Comparison of ENCODE assay signal across 8 cellular contexts in the genomic region with DNA sequence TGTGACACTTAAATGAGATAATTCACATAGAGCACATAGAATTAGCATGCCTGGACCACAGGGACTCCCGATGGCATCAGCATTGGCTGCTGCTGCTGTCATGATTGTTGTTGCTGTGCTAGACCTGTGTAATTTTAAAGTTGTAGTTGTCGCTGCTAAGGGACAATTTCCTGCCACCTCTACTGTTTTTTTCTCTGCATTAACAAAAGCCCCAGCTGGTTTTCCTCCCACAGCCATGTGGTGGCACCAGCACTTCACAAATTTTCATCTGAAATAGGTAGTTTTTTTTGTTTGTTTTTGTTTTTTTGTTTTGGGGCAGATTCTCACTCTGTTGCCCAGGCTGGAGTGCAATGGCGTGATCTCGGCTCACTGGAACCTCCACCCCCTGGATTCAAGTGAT. TPM values are rescaled to one million over a fixed set of nuclear protein-coding genes. Genes with fewer than 3 reads are reported as not detected.
DNase-seq lines count a peak whose midpoint lies in the region; ATAC-seq and TF ChIP-seq lines count a peak whose summit lies in the region.

No MANE protein-coding gene starts in this region.

- TF ChIP-seq CTCF in epithelial cell of proximal tubule (conservative IDR thresholded peaks at IDR 0.05; ENCODE audit: low read depth, low read length), result peak; percentile 75
- peak; percentile 72 for TF ChIP-seq CTCF in neural progenitor cell (IDR thresholded peaks at IDR 0.05)

- no peak overlapping the region for H3K9ac ChIP-seq in neural progenitor cell

- ATAC-seq in GM21529 (IDR thresholded peaks at IDR 0.05; ENCODE audit: unreplicated experiment) (peak; percentile 68), HG02852 (IDR thresholded peaks at IDR 0.05; ENCODE audit: unreplicated experiment) (no peak)

- DNase-seq in DMS 273 (lab: John Stamatoyannopoulos, UW; ENCODE audit: unreplicated experiment) (peak; percentile 64), DMS 273 treated with DMSO at 0.1 percent for 48 hours (lab: John Stamatoyannopoulos, UW) (no peak), NAMALWA (ENCODE audit: low spot score) (peak; percentile 64), epithelial cell of proximal tubule (ENCODE audit: low read depth) (no peak), neural progenitor cell (ENCODE audit: low spot score) (peak; percentile 69)
- peak; percentile 18 to 41 for DNase-seq in activated CD4-positive, alpha-beta T cell treated with anti-CD3 and anti-CD28 coated beads, Interleukin-2, amount 50 U/mL, for 48 hours

- H3K4me3 ChIP-seq in epithelial cell of proximal tubule (ENCODE audit: low read depth, low read length) (no peak overlapping the region), neural progenitor cell (no peak overlapping the region)

- H3K27ac ChIP-seq in neural progenitor cell, result no peak overlapping the region

- no peak overlapping the region for H3K4me3 Mint-ChIP-seq in neural progenitor cell

- no peaks in the 10 kb centered on the region for H3K36me3 Mint-ChIP-seq in neural progenitor cell

- H3K9me3 Mint-ChIP-seq in neural progenitor cell, result no peaks in the 10 kb centered on the region

- H3K4me1 Mint-ChIP-seq in neural progenitor cell, result no peaks in the 10 kb centered on the region

- no peak overlapping the region for H3K4me2 ChIP-seq in neural progenitor cell

- H3K36me3 ChIP-seq in neural progenitor cell, result no peaks in the 10 kb centered on the region

- H3K9me3 ChIP-seq in neural progenitor cell (ENCODE audit: low read depth), result no peaks in the 10 kb centered on the region

- H3K27ac Mint-ChIP-seq in neural progenitor cell, result no peak overlapping the region

- H3K4me1 ChIP-seq in neural progenitor cell, result no peaks in the 10 kb centered on the region

- no peaks in the 10 kb centered on the region for H4K20me1 ChIP-seq in neural progenitor cell (ENCODE audit: low read depth)

- H3K27me3 Mint-ChIP-seq in neural progenitor cell (ENCODE audit: insufficient read depth, low read depth), result peaks cover 6% of the 10 kb centered on the region

- no peaks in the 10 kb centered on the region for H3K27me3 ChIP-seq in neural progenitor cell

- peaks cover 4% of the 10 kb centered on the region for H3F3A ChIP-seq in neural progenitor cell (ENCODE audit: low read depth)

- H2AFZ ChIP-seq in neural progenitor cell (replicated peaks), result peak overlapping the region; percentile 78

- H3K79me2 ChIP-seq in neural progenitor cell (ENCODE audit: low read depth), result no peaks in the 10 kb centered on the region

RNA-seq across cellular contexts. Expression of a gene that starts 25.4 kb away (rescaled TPM):
- total RNA-seq in epithelial cell of proximal tubule, result 50.5 and 52.0 TPM in 2 replicates
- total RNA-seq in neural progenitor cell (ENCODE audit: low replicate concordance), result 81.4 and 107 TPM in 2 replicates

RNA-seq across cellular contexts. Expression of a gene that starts 26.4 kb away (rescaled TPM):
- total RNA-seq in epithelial cell of proximal tubule (0.22 and 2.1 TPM in 2 replicates), neural progenitor cell (ENCODE audit: low replicate concordance) (5.8 and 6.9 TPM in 2 replicates)

RNA-seq across cellular contexts. Expression of a gene that starts 26.4 kb away (rescaled TPM):
- total RNA-seq in epithelial cell of proximal tubule, result not detected in 2 replicates
- not detected in 2 replicates for total RNA-seq in neural progenitor cell (ENCODE audit: low replicate concordance)

Comparison
In these comparisons a context has a peak if more than half of its experiments do, and no peak if none do; other contexts are left out.
1. DNase-seq: peak in DMS 273 (single experiment), NAMALWA (single experiment), activated CD4-positive, alpha-beta T cell treated with anti-CD3 and anti-CD28 coated beads, Interleukin-2, amount 50 U/mL, for 48 hours (2 of 2) and neural progenitor cell (single experiment); none in DMS 273 treated with DMSO at 0.1 percent for 48 hours (single experiment) and epithelial cell of proximal tubule (single experiment).